In the genomic region with DNA sequence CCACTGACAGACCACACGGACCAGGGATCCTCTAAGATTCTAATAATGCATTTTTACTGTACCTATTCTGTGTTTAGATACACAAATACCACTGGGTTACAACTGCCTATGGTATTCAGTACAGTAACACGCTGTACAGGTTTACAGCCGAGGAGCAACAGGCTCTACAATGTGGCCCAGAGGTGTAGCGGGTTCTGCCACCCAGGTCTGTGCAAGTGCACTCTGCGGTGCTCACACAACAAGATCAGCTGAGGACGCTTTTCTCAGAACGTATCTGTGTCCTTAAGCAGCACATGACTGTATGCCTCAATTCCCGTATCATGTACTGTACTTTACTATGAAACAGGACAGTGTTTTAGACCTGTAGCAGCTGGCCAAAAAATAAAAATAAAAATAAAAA, we compare ENCODE assay signal across 18 cellular contexts. TPM values are rescaled to one million over a fixed set of nuclear protein-coding genes. Genes with fewer than 3 reads are reported as not detected.
A peak's percentile ranks its signal among the peaks of the same experiment; 100 is the strongest.
DNase-seq lines count a peak whose midpoint lies in the region; ATAC-seq and TF ChIP-seq lines count a peak whose summit lies in the region.
"Had no signal": no experiment of that assay in that cellular context is flagged by ENCODE, and none has a peak within 500 bp of the region (broad histone marks: within the 10 kb centered on the region; RNA-seq: fewer than 3 reads in every experiment).

No MANE protein-coding gene starts in this region.

- H4K20me1 ChIP-seq in PC-3 (ENCODE audit: low read length): peaks cover 15% of the 10 kb centered on the region; the same call in 1 of the 2 replicates

- peaks cover 18% of the 10 kb centered on the region for H3K4me1 ChIP-seq in PC-3 (ENCODE audit: insufficient read depth, low read length)
- peaks cover 33 to 99% (median 77%) of the 10 kb centered on the region in 3 donors for H3K4me1 ChIP-seq in esophagus squamous epithelium
- peaks cover 81% of the 10 kb centered on the region for H3K4me1 ChIP-seq in psoas muscle

- H3K9ac ChIP-seq in PC-3 (ENCODE audit: low read length): no peak overlapping the region

- H3K27ac ChIP-seq in PC-3 (ENCODE audit: low read length) (no peak overlapping the region), esophagus squamous epithelium (peak overlapping the region; percentile 44 to 80 (median 64)), psoas muscle (peak overlapping the region; percentile 4)

- 52 to 62% methylated on average over 8 of the region's 8 CpGs for WGBS in esophagus squamous epithelium, 2 donors
- WGBS in psoas muscle, 3 donors: 50 to 76% (median 58%) methylated on average over 8 of the region's 8 CpGs

- H3K9me3 ChIP-seq in PC-3 (ENCODE audit: low read length): no peaks in the 10 kb centered on the region
- no peaks in the 10 kb centered on the region for H3K9me3 ChIP-seq in esophagus squamous epithelium
- H3K9me3 ChIP-seq in psoas muscle: no peaks in the 10 kb centered on the region

- H3K79me2 ChIP-seq in PC-3 (ENCODE audit: low read length): peaks cover 87% of the 10 kb centered on the region

- POLR2A ChIA-PET in activated CD8-positive, alpha-beta T cell treated with anti-CD3 and anti-CD28 coated beads for 36 hours (lab: Charles Lee): interaction anchor here (2.1 kb wide), 1 partner anchor 21 kb away, joined by 6 read pairs; no protein-coding TSS in a partner anchor
- POLR2A ChIA-PET in activated CD8-positive, alpha-beta T cell treated with anti-CD3 and anti-CD28 coated beads, Interleukin-2, amount 10 ng/mL, durations not matched to agents 7 days and 5 days (lab: Charles Lee): interaction anchor here (1.3 kb wide), 1 partner anchor 103 kb away, joined by 3 read pairs; the partner anchor contains the start of gene FBXO31
- POLR2A ChIA-PET in PC-3 (lab: Charles Lee; ENCODE audit: unreplicated experiment): no interaction called here

- intact Hi-C loops in activated CD8-positive, alpha-beta T cell treated with anti-CD3 and anti-CD28 coated beads for 36 hours (cut with micrococcal nuclease): no loop called here
- intact Hi-C loops in PC-3 (cut with micrococcal nuclease) (no loop called here), esophagus squamous epithelium (cut with DNase I) (no loop called here), psoas muscle (cut with DNase I) (no loop called here)

- no peak for TF ChIP-seq CTCF in activated CD8-positive, alpha-beta T cell treated with anti-CD3 and anti-CD28 coated beads for 36 hours (IDR thresholded peaks at IDR 0.05)
- no peak for TF ChIP-seq CTCF in PC-3 (conservative IDR thresholded peaks at IDR 0.05; ENCODE audit: low read depth, low read length)
- TF ChIP-seq CTCF in esophagus squamous epithelium (IDR thresholded peaks at IDR 0.05): no peak
- no peak for TF ChIP-seq CTCF in psoas muscle (IDR thresholded peaks at IDR 0.05)

- DNase-seq in activated CD8-positive, alpha-beta T cell treated with anti-CD3 and anti-CD28 coated beads for 36 hours: no peak
- no peak for DNase-seq in activated CD8-positive, alpha-beta T cell treated with anti-CD3 and anti-CD28 coated beads, Interleukin-2, amount 10 ng/mL, durations not matched to agents 7 days and 5 days
- DNase-seq in PC-3 (no peak), esophagus squamous epithelium (lab: John Stamatoyannopoulos, UW) (no peak), psoas muscle (no peak), midbrain (lab: John Stamatoyannopoulos, UW) (no peak), GDM1 (lab: John Stamatoyannopoulos, UW) (no peak), NCI-H774 (lab: John Stamatoyannopoulos, UW) (no peak)
- DNase-seq: ACHN; activated CD4-positive, alpha-beta T cell treated with anti-CD3 and anti-CD28 coated beads, Interleukin-2, amount 50 U/mL, for 1 hour; activated effector memory CD4-positive, alpha-beta T cell treated with Interleukin-2 at 50 U/mL for 16 hours; DND-41; glutamatergic neuron; HCEC 1CT; KG1; NCI-H1048; stimulated activated naive CD4-positive, alpha-beta T cell treated with Interleukin-2 at 50 U/mL for 16 hours had no signal

- BruUV-seq in PC-3 (replicated peaks; lab: Mats Ljungman, UMichigan): no TSS peak

- no peaks in the 10 kb centered on the region for H3K27me3 Mint-ChIP-seq in activated CD8-positive, alpha-beta T cell treated with anti-CD3 and anti-CD28 coated beads for 36 hours
- H3K27me3 Mint-ChIP-seq in activated CD8-positive, alpha-beta T cell treated with anti-CD3 and anti-CD28 coated beads, Interleukin-2, amount 10 ng/mL, durations not matched to agents 7 days and 5 days (ENCODE audit: low read depth): peaks cover 42% of the 10 kb centered on the region

- no peak for TF ChIP-seq POLR2A in esophagus squamous epithelium (IDR thresholded peaks at IDR 0.05)

- ATAC-seq in activated CD8-positive, alpha-beta T cell treated with anti-CD3 and anti-CD28 coated beads for 36 hours: no peak
- ATAC-seq in activated CD8-positive, alpha-beta T cell treated with anti-CD3 and anti-CD28 coated beads, Interleukin-2, amount 10 ng/mL, durations not matched to agents 7 days and 5 days: no peak
- ATAC-seq in PC-3: peak; percentile 6; the same call in 1 of the 2 replicates
- ATAC-seq in psoas muscle: peak in 2 of 4 donors; percentile 36 to 44

- no peaks in the 10 kb centered on the region for H3K9me2 ChIP-seq in PC-3 (replicated peaks; ENCODE audit: low read length)

- H2AFZ ChIP-seq in PC-3 (ENCODE audit: low read length): no peak overlapping the region

- H3F3A ChIP-seq in PC-3 (ENCODE audit: low read length, unreplicated experiment): no peaks in the 10 kb centered on the region

- H3K27me3 ChIP-seq in PC-3 (ENCODE audit: low read length) (no peaks in the 10 kb centered on the region), esophagus squamous epithelium (no peaks in the 10 kb centered on the region), psoas muscle (ENCODE audit: insufficient read depth in 3 of 3, low read length in 2 of 3) (no peaks in the 10 kb centered on the region)

- no peaks in the 10 kb centered on the region for H3K9me3 Mint-ChIP-seq in activated CD8-positive, alpha-beta T cell treated with anti-CD3 and anti-CD28 coated beads for 36 hours
- no peaks in the 10 kb centered on the region for H3K9me3 Mint-ChIP-seq in activated CD8-positive, alpha-beta T cell treated with anti-CD3 and anti-CD28 coated beads, Interleukin-2, amount 10 ng/mL, durations not matched to agents 7 days and 5 days (ENCODE audit: insufficient read depth)
- H3K9me3 Mint-ChIP-seq: neural crest cell had no signal

- peak overlapping the region; percentile 33; the same call in 1 of the 2 replicates for H3K4me2 ChIP-seq in PC-3 (ENCODE audit: low read length)

- H3K36me3 Mint-ChIP-seq in activated CD8-positive, alpha-beta T cell treated with anti-CD3 and anti-CD28 coated beads for 36 hours (ENCODE audit: low read depth): peaks cover 3% of the 10 kb centered on the region
- no peaks in the 10 kb centered on the region for H3K36me3 Mint-ChIP-seq in activated CD8-positive, alpha-beta T cell treated with anti-CD3 and anti-CD28 coated beads, Interleukin-2, amount 10 ng/mL, durations not matched to agents 7 days and 5 days (ENCODE audit: low read depth)

- CTCF ChIA-PET in activated CD8-positive, alpha-beta T cell treated with anti-CD3 and anti-CD28 coated beads for 36 hours (lab: Charles Lee): interaction anchor here (0.8 to 1.6 kb wide), 4 partner anchors 9 to 150 kb away, joined by 3 to 6 read pairs (median 3); no protein-coding TSS in a partner anchor
- CTCF ChIA-PET in activated CD8-positive, alpha-beta T cell treated with anti-CD3 and anti-CD28 coated beads, Interleukin-2, amount 10 ng/mL, durations not matched to agents 7 days and 5 days (lab: Charles Lee): no interaction called here
- CTCF ChIA-PET in PC-3 (lab: Charles Lee): no interaction called here

- peaks cover 82% of the 10 kb centered on the region for H3K4me1 Mint-ChIP-seq in activated CD8-positive, alpha-beta T cell treated with anti-CD3 and anti-CD28 coated beads for 36 hours (ENCODE audit: low read depth)
- peaks cover 25% of the 10 kb centered on the region for H3K4me1 Mint-ChIP-seq in activated CD8-positive, alpha-beta T cell treated with anti-CD3 and anti-CD28 coated beads, Interleukin-2, amount 10 ng/mL, durations not matched to agents 7 days and 5 days (ENCODE audit: low read depth)

- H3K4me3 ChIP-seq in PC-3 (ENCODE audit: low read length): no peak overlapping the region
- no peak overlapping the region for H3K4me3 ChIP-seq in esophagus squamous epithelium
- H3K4me3 ChIP-seq in psoas muscle: no peak overlapping the region

- peak overlapping the region; percentile 79 for H3K27ac Mint-ChIP-seq in activated CD8-positive, alpha-beta T cell treated with anti-CD3 and anti-CD28 coated beads for 36 hours
- H3K27ac Mint-ChIP-seq in activated CD8-positive, alpha-beta T cell treated with anti-CD3 and anti-CD28 coated beads, Interleukin-2, amount 10 ng/mL, durations not matched to agents 7 days and 5 days: no peak overlapping the region

- H3K36me3 ChIP-seq in PC-3 (ENCODE audit: low read depth, low read length): no peaks in the 10 kb centered on the region
- H3K36me3 ChIP-seq in esophagus squamous epithelium: no peaks in the 10 kb centered on the region
- H3K36me3 ChIP-seq in psoas muscle (ENCODE audit: insufficient read depth in 1 of 2, low read depth in 1 of 2): no peaks in the 10 kb centered on the region

- no peak overlapping the region for H3K4me3 Mint-ChIP-seq in activated CD8-positive, alpha-beta T cell treated with anti-CD3 and anti-CD28 coated beads for 36 hours
- H3K4me3 Mint-ChIP-seq in activated CD8-positive, alpha-beta T cell treated with anti-CD3 and anti-CD28 coated beads, Interleukin-2, amount 10 ng/mL, durations not matched to agents 7 days and 5 days: no peak overlapping the region
- H3K4me3 Mint-ChIP-seq: neural crest cell had no signal

RNA-seq across cellular contexts. Expression of gene ZCCHC14, which starts 6.5 kb away (rescaled TPM):
- total RNA-seq in activated CD8-positive, alpha-beta T cell treated with anti-CD3 and anti-CD28 coated beads for 36 hours: 1 to 10 TPM; 4.6 to 5.9 TPM
- total RNA-seq in activated CD8-positive, alpha-beta T cell treated with anti-CD3 and anti-CD28 coated beads, Interleukin-2, amount 10 ng/mL, durations not matched to agents 7 days and 5 days: 1 to 10 TPM; 2.6 to 2.7 TPM
- total RNA-seq in PC-3 (2014; rRNA removed) (5.3 and 11.5 TPM in 2 replicates), esophagus squamous epithelium (10 to 100 TPM in 3 of 4 donors, 1 to 10 TPM in 1; 8.3 to 19.6 (median 14.7) TPM), psoas muscle (10 to 100 TPM; 14.6 to 17.3 (median 15.8) TPM)
- polyA plus RNA-seq in psoas muscle: 10 to 100 TPM in 1 of 3 donors, 1 to 10 TPM in 2; 5.8 to 12.1 (median 6.0) TPM
